1 cellular context compared by ENCODE assay signal in the genomic region with DNA sequence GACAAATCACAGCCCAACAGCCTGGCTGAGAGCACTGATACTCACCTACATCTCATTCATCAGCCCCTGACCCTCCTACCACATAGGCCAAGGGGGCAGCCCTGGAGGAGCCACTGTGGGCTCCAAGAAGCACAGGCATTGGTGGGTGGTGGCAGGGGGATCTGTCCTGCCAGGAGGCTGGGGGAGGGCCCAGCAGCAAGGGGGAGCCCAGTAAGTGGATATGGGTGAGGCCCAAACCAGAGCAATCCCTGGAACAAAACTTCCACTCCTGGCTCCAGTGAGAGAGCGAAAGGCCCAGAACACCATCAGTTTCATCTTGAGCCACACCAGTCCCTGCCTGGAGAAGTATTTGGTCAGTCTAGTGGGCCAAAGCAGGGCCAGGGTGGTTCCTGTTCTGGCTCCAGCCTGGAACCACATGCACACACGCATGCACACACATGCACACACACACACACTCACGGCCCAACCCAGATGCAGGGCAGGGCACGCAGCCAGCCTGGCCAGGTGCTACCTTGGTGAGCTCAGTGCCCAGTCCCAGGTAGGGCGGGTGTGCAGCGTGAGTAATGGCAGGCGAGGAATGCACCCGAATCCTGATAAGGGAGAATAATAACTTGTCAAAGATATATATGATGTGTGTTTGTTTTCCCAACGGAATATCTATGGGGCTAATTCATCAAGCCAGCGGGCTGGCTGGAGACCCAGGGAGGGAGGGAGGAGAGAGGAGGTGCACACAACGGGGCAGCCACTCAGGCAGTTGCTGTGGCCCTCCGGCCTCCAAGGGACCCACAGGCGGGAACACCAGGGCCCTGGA.
TF ChIP-seq lines count a peak whose summit lies in the region.

No MANE protein-coding gene starts in this region.

TF ChIP-seq in HepG2, 621 proteins besides CTCF, POLR2A, EP300 and RAD21 (continued from another document):
- TF ChIP-seq, protein P1, sequence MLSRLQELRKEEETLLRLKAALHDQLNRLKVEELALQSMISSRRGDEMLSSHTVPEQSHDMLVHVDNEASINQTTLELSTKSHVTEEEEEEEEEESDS (CRISPR knock-in tag; IDR thresholded peaks at IDR 0.05; ENCODE audit: borderline replicate concordance): no peak
- TF ChIP-seq SOX6 (IDR thresholded peaks at IDR 0.05) (no peak), SOX6 (CRISPR knock-in tag; IDR thresholded peaks at IDR 0.05) (no peak), SMARCC2 (IDR thresholded peaks at IDR 0.05) (no peak), NKX3-1 (CRISPR knock-in tag; IDR thresholded peaks at IDR 0.05) (no peak)
- TF ChIP-seq, protein P2, sequence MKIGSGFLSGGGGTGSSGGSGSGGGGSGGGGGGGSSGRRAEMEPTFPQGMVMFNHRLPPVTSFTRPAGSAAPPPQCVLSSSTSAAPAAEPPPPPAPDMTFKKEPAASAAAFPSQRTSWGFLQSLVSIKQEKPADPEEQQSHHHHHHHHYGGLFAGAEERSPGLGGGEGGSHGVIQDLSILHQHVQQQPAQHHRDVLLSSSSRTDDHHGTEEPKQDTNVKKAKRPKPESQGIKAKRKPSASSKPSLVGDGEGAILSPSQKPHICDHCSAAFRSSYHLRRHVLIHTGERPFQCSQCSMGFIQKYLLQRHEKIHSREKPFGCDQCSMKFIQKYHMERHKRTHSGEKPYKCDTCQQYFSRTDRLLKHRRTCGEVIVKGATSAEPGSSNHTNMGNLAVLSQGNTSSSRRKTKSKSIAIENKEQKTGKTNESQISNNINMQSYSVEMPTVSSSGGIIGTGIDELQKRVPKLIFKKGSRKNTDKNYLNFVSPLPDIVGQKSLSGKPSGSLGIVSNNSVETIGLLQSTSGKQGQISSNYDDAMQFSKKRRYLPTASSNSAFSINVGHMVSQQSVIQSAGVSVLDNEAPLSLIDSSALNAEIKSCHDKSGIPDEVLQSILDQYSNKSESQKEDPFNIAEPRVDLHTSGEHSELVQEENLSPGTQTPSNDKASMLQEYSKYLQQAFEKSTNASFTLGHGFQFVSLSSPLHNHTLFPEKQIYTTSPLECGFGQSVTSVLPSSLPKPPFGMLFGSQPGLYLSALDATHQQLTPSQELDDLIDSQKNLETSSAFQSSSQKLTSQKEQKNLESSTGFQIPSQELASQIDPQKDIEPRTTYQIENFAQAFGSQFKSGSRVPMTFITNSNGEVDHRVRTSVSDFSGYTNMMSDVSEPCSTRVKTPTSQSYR (CRISPR knock-in tag; IDR thresholded peaks at IDR 0.05; ENCODE audit: borderline replicate concordance): no peak
